ENCODE assay signal across 23 cellular contexts in the genomic region with DNA sequence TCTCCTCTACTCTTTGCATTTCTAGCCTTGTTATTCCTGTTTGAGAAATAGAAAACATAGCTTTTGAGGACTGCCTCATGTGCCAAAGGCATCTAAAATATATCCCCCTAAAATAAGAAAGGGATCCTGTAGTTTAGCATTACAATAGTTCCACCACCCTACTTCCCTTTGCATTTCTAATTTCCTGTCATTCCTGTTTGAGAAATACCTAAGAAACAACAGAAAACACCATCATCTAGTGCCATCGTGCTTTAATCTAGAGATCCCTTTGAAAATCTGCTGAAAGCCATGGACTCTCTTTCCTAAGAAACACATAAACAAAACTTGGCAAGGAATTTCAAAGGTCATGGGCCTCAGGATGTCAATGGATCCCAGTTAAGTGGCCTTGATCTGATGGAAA. TPM values are rescaled to one million over a fixed set of nuclear protein-coding genes. Genes with fewer than 3 reads are reported as not detected.
"Had no signal": no experiment of that assay in that cellular context is flagged by ENCODE, and none has a peak within 500 bp of the region (broad histone marks: within the 10 kb centered on the region; RNA-seq: fewer than 3 reads in every experiment).

No MANE protein-coding gene starts in this region.

- FAIRE-seq: bronchial epithelial cell had no signal

- DNase-seq: activated CD4-positive, CD25-positive, alpha-beta regulatory T cell treated with anti-CD3 and anti-CD28 coated beads, Interleukin-2, amount 50 U/mL, for 72 hours; activated effector memory CD4-positive, alpha-beta T cell treated with anti-CD3 and anti-CD28 coated beads, Interleukin-2, amount 50 U/mL, for 16 hours; activated naive CD8-positive, alpha-beta T cell treated with anti-CD3 and anti-CD28 coated beads, Interleukin-2, amount 50 U/mL, for 24 hours; aorta; dorsolateral prefrontal cortex; kidney glomerular epithelial cell; left ventricle myocardium superior; mesenchymal stem cell; nephron progenitor cell; psoas muscle; right lobe of liver; stimulated activated CD4-positive, alpha-beta T cell treated with anti-CD3 and anti-CD28 coated beads, Interleukin-4, amount 100 ng/mL, for 4 hours; stimulated activated CD8-positive, alpha-beta memory T cell treated with anti-CD3 and anti-CD28 coated beads, Interleukin-4, amount 100 ng/mL, for 48 hours; T1000 had no signal

- H2AFZ ChIP-seq: hepatocyte had no signal

- H3K9me3 ChIP-seq: psoas muscle, right lobe of liver, suprapubic skin had no signal

- H3K27ac Mint-ChIP-seq: activated naive CD8-positive, alpha-beta T cell treated with anti-CD3 and anti-CD28 coated beads, Interleukin-2, amount 50 U/mL, for 24 hours; nephron progenitor cell; stimulated activated naive CD8-positive, alpha-beta T cell treated with anti-CD3 and anti-CD28 coated beads, Interleukin-15, Interleukin-2, amounts not matched to agents 100 ng/mL and 50 ng/mL, for 24 hours; type B pancreatic cell had no signal

- H3K27me3 ChIP-seq: dorsolateral prefrontal cortex, hepatocyte, right lobe of liver, suprapubic skin had no signal

- H3K27me3 Mint-ChIP-seq: activated naive CD8-positive, alpha-beta T cell treated with anti-CD3 and anti-CD28 coated beads, Interleukin-2, amount 50 U/mL, for 24 hours; stimulated activated naive CD8-positive, alpha-beta T cell treated with anti-CD3 and anti-CD28 coated beads, Interleukin-15, Interleukin-2, amounts not matched to agents 100 ng/mL and 50 ng/mL, for 24 hours; type B pancreatic cell had no signal

- ATAC-seq: activated naive CD8-positive, alpha-beta T cell treated with anti-CD3 and anti-CD28 coated beads, Interleukin-2, amount 50 U/mL, for 24 hours; esophagus mucosa; left ventricle myocardium superior; psoas muscle; right lobe of liver had no signal

- H3K9me3 Mint-ChIP-seq: activated naive CD8-positive, alpha-beta T cell treated with anti-CD3 and anti-CD28 coated beads, Interleukin-2, amount 50 U/mL, for 24 hours; nephron progenitor cell; stimulated activated naive CD8-positive, alpha-beta T cell treated with anti-CD3 and anti-CD28 coated beads, Interleukin-15, Interleukin-2, amounts not matched to agents 100 ng/mL and 50 ng/mL, for 24 hours; type B pancreatic cell had no signal

- H3K4me3 ChIP-seq: dorsolateral prefrontal cortex, hepatocyte, psoas muscle, right lobe of liver, smooth muscle cell, suprapubic skin had no signal

- H3K4me2 ChIP-seq: hepatocyte, smooth muscle cell had no signal

- H3K4me3 Mint-ChIP-seq: activated naive CD8-positive, alpha-beta T cell treated with anti-CD3 and anti-CD28 coated beads, Interleukin-2, amount 50 U/mL, for 24 hours; nephron progenitor cell; stimulated activated naive CD8-positive, alpha-beta T cell treated with anti-CD3 and anti-CD28 coated beads, Interleukin-15, Interleukin-2, amounts not matched to agents 100 ng/mL and 50 ng/mL, for 24 hours; type B pancreatic cell had no signal

- H3K27ac ChIP-seq: dorsolateral prefrontal cortex, hepatocyte, psoas muscle, right lobe of liver, suprapubic skin had no signal

RNA-seq across cellular contexts. Expression of gene COL23A1, which starts 29.2 kb away (rescaled TPM):
- total RNA-seq: glomerular endothelial cell, SK-MEL-5 had no signal
